Comparison of ENCODE assay signal across 1 cellular context in genomic region chr14:65506801-65507200, GRCh38.
TF ChIP-seq lines count a peak whose summit lies in the region.

No MANE protein-coding gene starts in this region.

TF ChIP-seq in HepG2, 621 proteins besides CTCF, POLR2A, EP300 and RAD21 (continued from another document):
- TF ChIP-seq ZNF362 (CRISPR knock-in tag; IDR thresholded peaks at IDR 0.05; ENCODE audit: borderline replicate concordance) (no peak), ZNF496 (CRISPR knock-in tag; IDR thresholded peaks at IDR 0.05; ENCODE audit: insufficient replicate concordance) (no peak)
